In genomic region chr2:96530144-96530430, GRCh38 we compare ENCODE assay signal across 2 cellular contexts.
TF ChIP-seq lines count a peak whose summit lies in the region.

No MANE protein-coding gene starts in this region.

TF ChIP-seq in HEK293, 187 proteins besides CTCF, POLR2A, EP300 and RAD21:
- TF ChIP-seq ZNF335 (tag by site-specific recombination; conservative IDR thresholded peaks at IDR 0.05) (peak; percentile 37; the same call in 1 of the 2 replicates), ZNF449 (tag by site-specific recombination; IDR thresholded peaks at IDR 0.05) (no peak), ZNF138 (tag by site-specific recombination; IDR thresholded peaks at IDR 0.05; ENCODE audit: borderline replicate concordance) (no peak), SCRT1 (tag by site-specific recombination; IDR thresholded peaks at IDR 0.05; ENCODE audit: borderline replicate concordance) (no peak)

TF ChIP-seq in H1, 55 proteins besides CTCF, POLR2A, EP300 and RAD21:
- TF ChIP-seq BACH1 (IDR thresholded peaks at IDR 0.05; ENCODE audit: low read length), result no peak
